Comparison of ENCODE assay signal across 13 cellular contexts in the genomic region with DNA sequence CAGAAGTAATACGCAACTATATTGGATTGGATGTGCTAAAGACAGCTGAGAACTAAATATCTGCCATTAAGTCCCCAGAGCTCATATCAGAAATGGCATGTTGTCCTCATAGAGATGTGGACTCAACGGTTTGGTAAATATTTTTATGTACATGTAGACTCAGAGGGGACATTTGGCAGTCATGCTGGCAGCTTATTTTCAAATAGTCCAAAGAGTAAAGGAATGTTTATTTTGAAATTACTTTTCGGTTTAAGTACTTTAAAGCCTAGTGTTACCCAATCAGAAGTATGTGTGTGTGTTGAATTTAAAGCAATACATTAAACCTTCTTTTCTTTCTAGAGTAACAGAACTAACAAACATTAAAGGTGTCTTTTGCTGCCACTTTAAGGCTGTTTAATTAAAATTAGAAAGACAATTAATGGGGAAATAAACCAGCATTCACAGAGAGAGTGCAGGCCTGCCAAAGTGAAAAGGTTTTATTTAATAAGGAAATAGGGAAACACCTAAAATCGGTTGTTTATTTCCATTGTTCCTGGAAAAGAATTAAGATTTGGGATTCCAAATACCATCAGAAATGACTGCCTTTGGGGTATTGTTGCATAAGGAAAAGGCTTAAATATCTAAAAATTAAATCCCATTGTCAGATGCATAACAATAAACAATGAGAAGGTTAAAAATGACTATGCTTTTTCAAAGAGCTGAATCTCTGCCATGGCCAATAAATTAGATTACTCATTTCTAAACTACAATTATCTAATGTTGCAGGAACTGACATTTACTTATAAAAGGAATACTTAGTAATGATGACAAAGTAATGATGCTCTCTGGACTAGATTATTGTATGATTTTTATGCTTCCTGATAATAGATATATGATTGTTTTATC.
DNase-seq lines count a peak whose midpoint lies in the region; ATAC-seq, FAIRE-seq and TF ChIP-seq lines count a peak whose summit lies in the region.
"Had no signal": no experiment of that assay in that cellular context is flagged by ENCODE, and none has a peak within 500 bp of the region (broad histone marks: within the 10 kb centered on the region; RNA-seq: fewer than 3 reads in every experiment).

No MANE protein-coding gene starts in this region.

- no peaks in the 10 kb centered on the region for H3K79me2 ChIP-seq in GM12878 (ENCODE audit: control insufficient read depth, insufficient read depth, low read length)

- H4K20me1 ChIP-seq in GM12878 (ENCODE audit: control insufficient read depth, insufficient read depth): no peaks in the 10 kb centered on the region

- RAD21 ChIA-PET in GM12878 (lab: Charles Lee; ENCODE audit: unreplicated experiment): interaction anchor here (1.2 to 2.1 kb wide), 5 partner anchors 18 to 218 kb away, joined by 3 to 8 read pairs (median 4); partner anchors contain the start of gene AHR

- POLR2A ChIA-PET in GM12878 (lab: Charles Lee): no interaction called here

- 85% methylated on average over 4 of the region's 4 CpGs for WGBS in GM12878 (ENCODE audit: insufficient coverage, insufficient replicate concordance, low lambda C conversion rate, missing lambda C conversion rate)

- H3K9me3 Mint-ChIP-seq in effector memory CD8-positive, alpha-beta T cell: no peaks in the 10 kb centered on the region

- H3K27me3 ChIP-seq in GM12878 (replicated peaks in 1 of 2; ENCODE audit: control insufficient read depth in 2 of 2, insufficient read depth in 2 of 2, low read length in 1 of 2): no peaks in the 10 kb centered on the region
- H3K27me3 ChIP-seq: body of pancreas, sigmoid colon had no signal

- no peak overlapping the region for H3K27ac Mint-ChIP-seq in effector memory CD8-positive, alpha-beta T cell

- peak; percentile 5 for ATAC-seq in GM19324 (IDR thresholded peaks at IDR 0.05; ENCODE audit: low FRiP score, unreplicated experiment)
- ATAC-seq in HG02943 (IDR thresholded peaks at IDR 0.05; ENCODE audit: low read depth, unreplicated experiment): peak; percentile 36
- peak; percentile 52 for ATAC-seq in GM12878
- no peak for ATAC-seq in effector memory CD8-positive, alpha-beta T cell (replicated peaks)
- no peak for ATAC-seq in SK-N-SH treated with all-trans-retinoic acid at 6 μM for 48 hours
- ATAC-seq: body of pancreas had no signal

- no peak overlapping the region; the same call in 1 of the 2 replicates for H2AFZ ChIP-seq in GM12878 (ENCODE audit: control insufficient read depth, low read depth, low read length)

- no TSS peak for BruUV-seq in GM12878 (replicated peaks; lab: Mats Ljungman, UMichigan)

- no peak overlapping the region for H3K27ac ChIP-seq in GM12878 (ENCODE audit: control insufficient read depth, insufficient read depth)
- H3K27ac ChIP-seq: body of pancreas, thoracic aorta had no signal

- peaks cover 2 to 7% of the 10 kb centered on the region in 2 donors for H3K4me1 Mint-ChIP-seq in effector memory CD8-positive, alpha-beta T cell (ENCODE audit: low read depth in 2 of 2)

- intact Hi-C loops in GM12878 (cut with micrococcal nuclease; ENCODE audit: unreplicated experiment): loop anchor here (1.0 to 5.0 kb wide), 3 partner anchors 26 to 203 kb away; partner anchors contain the start of gene AHR

- H3K4me3 ChIP-seq in GM12878: no peak overlapping the region
- H3K4me3 ChIP-seq: body of pancreas, sigmoid colon, thoracic aorta had no signal

- peaks cover 4% of the 10 kb centered on the region for H3K4me1 ChIP-seq in GM12878 (ENCODE audit: control insufficient read depth, insufficient read depth, low read length)
- H3K4me1 ChIP-seq: body of pancreas had no signal

- H3K36me3 ChIP-seq in GM12878 (ENCODE audit: control insufficient read depth in 2 of 2, insufficient read depth in 2 of 2, low read length in 1 of 2): no peaks in the 10 kb centered on the region
- H3K36me3 ChIP-seq: sigmoid colon, thoracic aorta had no signal

- H3K9ac ChIP-seq in GM12878 (ENCODE audit: control insufficient read depth, insufficient read depth, low read length): no peak overlapping the region

- TF ChIP-seq CTCF in AG09319 (IDR thresholded peaks at IDR 0.05; ENCODE audit: low read depth, low read length) (no peak), GM12878 (IDR thresholded peaks at IDR 0.05 in 2 of 3, conservative IDR thresholded peaks at IDR 0.05 in 1 of 3; ENCODE audit: control insufficient read depth in 2 of 3, extremely low read depth in 1 of 3, insufficient read depth in 1 of 3, low read depth in 3 of 3, low read length in 3 of 3) (no peak)

- H3K36me3 Mint-ChIP-seq in effector memory CD8-positive, alpha-beta T cell (ENCODE audit: insufficient read depth): no peaks in the 10 kb centered on the region

- H3K4me3 Mint-ChIP-seq in effector memory CD8-positive, alpha-beta T cell: no peak overlapping the region

- no peak for TF ChIP-seq RAD21 in GM12878 (IDR thresholded peaks at IDR 0.05; ENCODE audit: insufficient read depth, low read depth, low read length)

- no peak overlapping the region; the same call in 1 of the 2 replicates for H3K4me2 ChIP-seq in GM12878 (ENCODE audit: control insufficient read depth, insufficient read depth)

- CTCF ChIA-PET in GM12878 (lab: Yijun Ruan, JAX): interaction anchor here (1.2 to 1.6 kb wide), 2 partner anchors 116 to 117 kb away, joined by 3 read pairs; no protein-coding TSS in a partner anchor

- TF ChIP-seq POLR2A in GM12878 (IDR thresholded peaks at IDR 0.05; ENCODE audit: low read depth, low read length): no peak

- in situ Hi-C loops in GM12878 (cut with MboI): no loop called here

- no peak for TF ChIP-seq EP300 in GM12878 (IDR thresholded peaks at IDR 0.05; ENCODE audit: borderline replicate concordance in 1 of 2, control insufficient read depth in 1 of 2, low read depth in 2 of 2, low read length in 2 of 2)

- H3K27me3 Mint-ChIP-seq in effector memory CD8-positive, alpha-beta T cell: no peaks in the 10 kb centered on the region

- FAIRE-seq in GM12878 (lab: Jason Lieb, UNC): peak; percentile 70

- DNase-seq in AG09319 (ENCODE audit: extremely low read depth, low read depth) (peak; percentile 53), GM12878 (ENCODE audit: low read depth, low spot score) (no peak), hepatic stellate cell (ENCODE audit: low spot score) (no peak)
- no peak for DNase-seq in stimulated activated CD4-positive, alpha-beta T cell treated with anti-CD3 and anti-CD28 coated beads, Interleukin-1b, Interleukin-23, amount 100 ng/mL, for 48 hours
- no peak for DNase-seq in effector memory CD8-positive, alpha-beta T cell
- DNase-seq: kidney, NCI-H510A, sigmoid colon had no signal

- no peaks in the 10 kb centered on the region for H3K9me3 ChIP-seq in GM12878 (replicated peaks; ENCODE audit: control insufficient read depth, insufficient read depth, low read length)
- H3K9me3 ChIP-seq: body of pancreas, sigmoid colon, thoracic aorta had no signal

- SMC1A ChIA-PET in GM12878 (lab: Charles Lee; ENCODE audit: uncharacterized antibody, unreplicated experiment): interaction anchor here (0.7 to 2.1 kb wide), 6 partner anchors 11 to 122 kb away, joined by 3 to 6 read pairs (median 3); no protein-coding TSS in a partner anchor

TF ChIP-seq in GM12878, 131 proteins besides CTCF, POLR2A, EP300 and RAD21:
- TF ChIP-seq CREM (IDR thresholded peaks at IDR 0.05; ENCODE audit: low read depth): no peak
- TF ChIP-seq RB1 (IDR thresholded peaks at IDR 0.05; ENCODE audit: borderline replicate concordance): no peak
- TF ChIP-seq LARP7 (IDR thresholded peaks at IDR 0.05): no peak
- TF ChIP-seq, protein P1, sequence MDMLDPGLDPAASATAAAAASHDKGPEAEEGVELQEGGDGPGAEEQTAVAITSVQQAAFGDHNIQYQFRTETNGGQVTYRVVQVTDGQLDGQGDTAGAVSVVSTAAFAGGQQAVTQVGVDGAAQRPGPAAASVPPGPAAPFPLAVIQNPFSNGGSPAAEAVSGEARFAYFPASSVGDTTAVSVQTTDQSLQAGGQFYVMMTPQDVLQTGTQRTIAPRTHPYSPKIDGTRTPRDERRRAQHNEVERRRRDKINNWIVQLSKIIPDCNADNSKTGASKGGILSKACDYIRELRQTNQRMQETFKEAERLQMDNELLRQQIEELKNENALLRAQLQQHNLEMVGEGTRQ (IDR thresholded peaks at IDR 0.05; ENCODE audit: borderline replicate concordance, low read depth, low read length): no peak
- peak; percentile 57; the same call in 1 of the 2 replicates for TF ChIP-seq JUNB (IDR thresholded peaks at IDR 0.05)

TF ChIP-seq in SK-N-SH treated with all-trans-retinoic acid at 6 μM for 48 hours, 23 proteins besides CTCF, POLR2A, EP300 and RAD21 (continues in another document):
- TF ChIP-seq SNAI2 (CRISPR knock-in tag; IDR thresholded peaks at IDR 0.05) (no peak), RARB (CRISPR knock-in tag; IDR thresholded peaks at IDR 0.05) (no peak), CSDC2 (CRISPR knock-in tag; IDR thresholded peaks at IDR 0.05) (no peak), ZFP3 (CRISPR knock-in tag; IDR thresholded peaks at IDR 0.05) (no peak), ZFP30 (CRISPR knock-in tag; IDR thresholded peaks at IDR 0.05) (no peak), TSHZ2 (CRISPR knock-in tag; IDR thresholded peaks at IDR 0.05) (no peak), TCF4 (CRISPR knock-in tag; IDR thresholded peaks at IDR 0.05; ENCODE audit: borderline replicate concordance) (no peak), ESRRG (CRISPR knock-in tag; IDR thresholded peaks at IDR 0.05) (no peak), OSR1 (CRISPR knock-in tag; IDR thresholded peaks at IDR 0.05) (no peak), ZNF8 (CRISPR knock-in tag; IDR thresholded peaks at IDR 0.05) (no peak)

Comparison
In these comparisons a context has a peak if more than half of its experiments do, and no peak if none do; other contexts are left out.
1. ATAC-seq: peak in GM19324 (single experiment), HG02943 (single experiment) and GM12878 (single experiment); none in effector memory CD8-positive, alpha-beta T cell (single experiment) and SK-N-SH treated with all-trans-retinoic acid at 6 μM for 48 hours (single experiment).